In genomic region chr20:50688256-50688655, GRCh38 we compare ENCODE assay signal across 19 cellular contexts. TPM values are rescaled to one million over a fixed set of nuclear protein-coding genes. Genes with fewer than 3 reads are reported as not detected.
"Had no signal": no experiment of that assay in that cellular context is flagged by ENCODE, and none has a peak within 500 bp of the region (broad histone marks: within the 10 kb centered on the region; RNA-seq: fewer than 3 reads in every experiment).

No MANE protein-coding gene starts in this region.

- H3K36me3 Mint-ChIP-seq: immature natural killer cell; natural killer cell treated with Interleukin-12 subunit alpha and Interleukin-12 subunit beta and Interleukin-15 and Interleukin-18, amount 100 ng/mL, for 72 hours had no signal

- H3K4me3 Mint-ChIP-seq: immature natural killer cell; memory B cell; natural killer cell treated with Interleukin-12 subunit alpha and Interleukin-12 subunit beta and Interleukin-15 and Interleukin-18, amount 100 ng/mL, for 72 hours had no signal

- H3K27ac Mint-ChIP-seq: immature natural killer cell; memory B cell; natural killer cell treated with Interleukin-12 subunit alpha and Interleukin-12 subunit beta and Interleukin-15 and Interleukin-18, amount 100 ng/mL, for 72 hours had no signal

- H3K4me3 ChIP-seq: dorsolateral prefrontal cortex, left lung, lower lobe of right lung, prostate gland, sigmoid colon, skin epidermis, thoracic aorta, transverse colon had no signal

- H3K27ac ChIP-seq: dorsolateral prefrontal cortex, left lung, lower lobe of right lung, parathyroid adenoma, prostate gland, sigmoid colon, skin epidermis, thoracic aorta, transverse colon had no signal

- H3K9me3 ChIP-seq: left lung, lower lobe of right lung, prostate gland, sigmoid colon, stomach, thoracic aorta, transverse colon had no signal

- H3K9me3 Mint-ChIP-seq: immature natural killer cell; memory B cell; natural killer cell treated with Interleukin-12 subunit alpha and Interleukin-12 subunit beta and Interleukin-15 and Interleukin-18, amount 100 ng/mL, for 72 hours had no signal

- H3K4me1 ChIP-seq: parathyroid adenoma, prostate gland had no signal

- H3K4me1 Mint-ChIP-seq: immature natural killer cell had no signal

- ATAC-seq: left lung; lower lobe of right lung; natural killer cell treated with Interleukin-12 subunit alpha and Interleukin-12 subunit beta and Interleukin-15 and Interleukin-18, amount 100 ng/mL, for 72 hours had no signal

- H3K36me3 ChIP-seq: left lung, lower lobe of right lung, prostate gland, sigmoid colon, stomach, thoracic aorta, transverse colon had no signal

- DNase-seq: cortex of kidney; dorsolateral prefrontal cortex; effector CD8-positive, alpha-beta T cell; glutamatergic neuron; immature natural killer cell; left lung; lower lobe of right lung; midbrain; sigmoid colon; stimulated activated naive CD4-positive, alpha-beta T cell; stomach; substantia nigra; transverse colon had no signal

RNA-seq across cellular contexts. Expression of gene RIPOR3, which starts 3.1 kb away (rescaled TPM):
- total RNA-seq: natural killer cell treated with Interleukin-12 subunit alpha and Interleukin-12 subunit beta and Interleukin-15 and Interleukin-18, amount 100 ng/mL, for 72 hours had no signal
